Comparison of ENCODE assay signal across 9 cellular contexts in the genomic region with DNA sequence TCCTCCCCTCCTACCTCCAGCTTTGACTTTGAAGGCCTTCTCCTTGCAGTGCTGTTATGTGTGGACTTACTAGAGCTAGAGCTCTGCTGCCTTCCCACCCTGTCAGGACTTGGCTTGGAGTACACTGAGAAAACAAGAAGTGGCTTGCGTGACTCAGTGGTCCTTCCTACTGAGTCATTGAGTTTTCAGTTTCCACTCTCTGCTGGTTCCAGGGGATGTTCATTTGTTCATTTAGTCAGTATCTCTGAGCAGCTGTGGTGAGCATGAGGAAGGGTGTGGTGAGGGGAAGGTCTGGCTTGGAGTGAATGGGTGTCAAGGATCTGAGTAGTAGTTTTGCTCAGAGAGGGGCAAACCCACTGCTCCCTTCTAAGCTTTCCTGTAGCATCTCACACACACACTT. TPM values are rescaled to one million over a fixed set of nuclear protein-coding genes. Genes with fewer than 3 reads are reported as not detected.
A peak's percentile ranks its signal among the peaks of the same experiment; 100 is the strongest.
DNase-seq lines count a peak whose midpoint lies in the region; ATAC-seq lines count a peak whose summit lies in the region.
"Had no signal": no experiment of that assay in that cellular context is flagged by ENCODE, and none has a peak within 500 bp of the region (broad histone marks: within the 10 kb centered on the region; RNA-seq: fewer than 3 reads in every experiment).

No MANE protein-coding gene starts in this region.

- no peak overlapping the region for H3K27ac Mint-ChIP-seq in immature natural killer cell

- DNase-seq in NCI-H226 (peak; percentile 48), immature natural killer cell (no peak), middle frontal gyrus (ENCODE audit: extremely low spot score, low spot score) (no peak), posterior vena cava (ENCODE audit: low spot score) (no peak)
- DNase-seq in activated gamma-delta T cell treated with anti-CD3 and anti-CD28 coated beads, Interleukin-2, amount 50 U/mL, for 16 hours (ENCODE audit: low read depth), result peak; percentile 26
- DNase-seq in stimulated activated CD4-positive, alpha-beta T cell treated with anti-CD3 and anti-CD28 coated beads, Interleukin-12 subunit alpha, Interleukin-12 subunit beta, amount 100 ng/mL, for 48 hours (ENCODE audit: low read depth in 2 of 3, low spot score in 1 of 3), result peak; percentile 64 to 76 (median 73)

- intact Hi-C loops in posterior vena cava (cut with DNase I), result no loop called here

- ATAC-seq in GM18520 (IDR thresholded peaks at IDR 0.05; ENCODE audit: unreplicated experiment) (peak; percentile 71), GM21723 (IDR thresholded peaks at IDR 0.05; ENCODE audit: unreplicated experiment) (no peak)
- ATAC-seq: HCT116 had no signal

- H3K4me1 Mint-ChIP-seq in immature natural killer cell, result peaks cover 5% of the 10 kb centered on the region in 2 donors

- H3K27me3 Mint-ChIP-seq in immature natural killer cell (ENCODE audit: low read depth in 3 of 3), result peaks cover 0 to 3% (median 2%) of the 10 kb centered on the region in 3 donors

- peaks cover 0 to 4% (median 0%) of the 10 kb centered on the region in 3 donors for H3K36me3 Mint-ChIP-seq in immature natural killer cell

- H3K4me3 Mint-ChIP-seq in immature natural killer cell, result no peak overlapping the region

- peaks cover 0 to 6% (median 0%) of the 10 kb centered on the region in 6 donors for H3K9me3 Mint-ChIP-seq in immature natural killer cell

RNA-seq across cellular contexts. Expression of gene ELK3, which starts 17.2 kb away (rescaled TPM):
- polyA plus RNA-seq in immature natural killer cell, result 10 to 100 TPM in 1 of 3 donors, 1 to 10 TPM in 2; 4.7 to 21.7 (median 6.9) TPM
- 10 to 100 TPM; 60.6 to 77.3 TPM for total RNA-seq in posterior vena cava

Comparison
In these comparisons a context has a peak if more than half of its experiments do, and no peak if none do; other contexts are left out.
1. DNase-seq: peak in NCI-H226 (single experiment), activated gamma-delta T cell treated with anti-CD3 and anti-CD28 coated beads, Interleukin-2, amount 50 U/mL, for 16 hours (single experiment) and stimulated activated CD4-positive, alpha-beta T cell treated with anti-CD3 and anti-CD28 coated beads, Interleukin-12 subunit alpha, Interleukin-12 subunit beta, amount 100 ng/mL, for 48 hours (3 of 3); none in immature natural killer cell (0 of 3), middle frontal gyrus (single experiment) and posterior vena cava (single experiment).